Comparison of ENCODE assay signal across 1 cellular context in genomic region chr14:50230601-50231474, GRCh38.
A peak's percentile ranks its signal among the peaks of the same experiment; 100 is the strongest.
TF ChIP-seq lines count a peak whose summit lies in the region.

No MANE protein-coding gene starts in this region.

TF ChIP-seq in HepG2, 621 proteins besides CTCF, POLR2A, EP300 and RAD21 (continued from another document and continues in another):
- TF ChIP-seq, protein P1, sequence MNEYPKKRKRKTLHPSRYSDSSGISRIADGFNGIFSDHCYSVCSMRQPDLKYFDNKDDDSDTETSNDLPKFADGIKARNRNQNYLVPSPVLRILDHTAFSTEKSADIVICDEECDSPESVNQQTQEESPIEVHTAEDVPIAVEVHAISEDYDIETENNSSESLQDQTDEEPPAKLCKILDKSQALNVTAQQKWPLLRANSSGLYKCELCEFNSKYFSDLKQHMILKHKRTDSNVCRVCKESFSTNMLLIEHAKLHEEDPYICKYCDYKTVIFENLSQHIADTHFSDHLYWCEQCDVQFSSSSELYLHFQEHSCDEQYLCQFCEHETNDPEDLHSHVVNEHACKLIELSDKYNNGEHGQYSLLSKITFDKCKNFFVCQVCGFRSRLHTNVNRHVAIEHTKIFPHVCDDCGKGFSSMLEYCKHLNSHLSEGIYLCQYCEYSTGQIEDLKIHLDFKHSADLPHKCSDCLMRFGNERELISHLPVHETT (CRISPR knock-in tag; conservative IDR thresholded peaks at IDR 0.05): no peak
- TF ChIP-seq MXI1 (IDR thresholded peaks at IDR 0.05; ENCODE audit: borderline replicate concordance, low read depth, low read length) (no peak), ZNF660 (CRISPR knock-in tag; IDR thresholded peaks at IDR 0.05; ENCODE audit: borderline replicate concordance, low read depth) (no peak), BCL6 (CRISPR knock-in tag; IDR thresholded peaks at IDR 0.05) (no peak), ZNF431 (CRISPR knock-in tag; IDR thresholded peaks at IDR 0.05; ENCODE audit: borderline replicate concordance, low read depth) (no peak), DNMT3B (CRISPR knock-in tag; conservative IDR thresholded peaks at IDR 0.05) (no peak), MED1 (CRISPR knock-in tag; IDR thresholded peaks at IDR 0.05) (no peak), EEA1 (CRISPR knock-in tag; IDR thresholded peaks at IDR 0.05; ENCODE audit: borderline replicate concordance) (no peak), NCOR1 (IDR thresholded peaks at IDR 0.05; ENCODE audit: borderline replicate concordance, low read length) (no peak), ZNF850 (CRISPR knock-in tag; conservative IDR thresholded peaks at IDR 0.05) (no peak), MEF2D (CRISPR knock-in tag; IDR thresholded peaks at IDR 0.05) (no peak), ZNF549 (CRISPR knock-in tag; IDR thresholded peaks at IDR 0.05) (no peak), MYNN (CRISPR knock-in tag; IDR thresholded peaks at IDR 0.05; ENCODE audit: low read depth) (no peak), RFX1 (IDR thresholded peaks at IDR 0.05) (no peak), ZNF772 (CRISPR knock-in tag; IDR thresholded peaks at IDR 0.05) (no peak), ZNF562 (CRISPR knock-in tag; IDR thresholded peaks at IDR 0.05; ENCODE audit: borderline replicate concordance) (no peak), NPAS2 (CRISPR knock-in tag; IDR thresholded peaks at IDR 0.05; ENCODE audit: borderline replicate concordance) (no peak), SKI (IDR thresholded peaks at IDR 0.05; ENCODE audit: partially characterized antibody) (no peak), RARA (CRISPR knock-in tag; IDR thresholded peaks at IDR 0.05) (peak; percentile 8; the same call in 1 of the 2 replicates), MAX (IDR thresholded peaks at IDR 0.05) (0 out of 2 replicates have a peak, but pooled peaks have one; percentile 17), ISL2 (CRISPR knock-in tag; IDR thresholded peaks at IDR 0.05) (no peak), ZNF557 (CRISPR knock-in tag; IDR thresholded peaks at IDR 0.05) (no peak), BHLHE40 (IDR thresholded peaks at IDR 0.05; ENCODE audit: low read length) (no peak), JDP2 (CRISPR knock-in tag; IDR thresholded peaks at IDR 0.05; ENCODE audit: borderline replicate concordance) (no peak), BRF2 (CRISPR knock-in tag; IDR thresholded peaks at IDR 0.05) (no peak), IRF9 (CRISPR knock-in tag; IDR thresholded peaks at IDR 0.05; ENCODE audit: borderline replicate concordance) (no peak; the same call in 1 of the 2 replicates), GATAD1 (CRISPR knock-in tag; IDR thresholded peaks at IDR 0.05) (no peak), ZNF816 (CRISPR knock-in tag; IDR thresholded peaks at IDR 0.05; ENCODE audit: borderline replicate concordance) (0 out of 2 replicates have a peak, but pooled peaks have one; percentile 55), ZNF781 (CRISPR knock-in tag; IDR thresholded peaks at IDR 0.05; ENCODE audit: borderline replicate concordance, not compliant biosample characterization) (no peak), NCOA5 (CRISPR knock-in tag; IDR thresholded peaks at IDR 0.05) (no peak), U2AF2 (IDR thresholded peaks at IDR 0.05; ENCODE audit: low read depth, low read length) (no peak), NR0B2 (CRISPR knock-in tag; IDR thresholded peaks at IDR 0.05) (no peak), ZSCAN20 (CRISPR knock-in tag; IDR thresholded peaks at IDR 0.05; ENCODE audit: borderline replicate concordance) (no peak), ZMYM2 (CRISPR knock-in tag; IDR thresholded peaks at IDR 0.05) (no peak), ZNF275 (CRISPR knock-in tag; IDR thresholded peaks at IDR 0.05; ENCODE audit: borderline replicate concordance) (no peak), PHF8 (CRISPR knock-in tag; IDR thresholded peaks at IDR 0.05) (peak; percentile 8; the same call in 1 of the 2 replicates), UBTF (CRISPR knock-in tag; IDR thresholded peaks at IDR 0.05) (no peak), ZNF414 (CRISPR knock-in tag; IDR thresholded peaks at IDR 0.05) (no peak), ZNF709 (CRISPR knock-in tag; IDR thresholded peaks at IDR 0.05) (no peak)
- TF ChIP-seq, protein P2, sequence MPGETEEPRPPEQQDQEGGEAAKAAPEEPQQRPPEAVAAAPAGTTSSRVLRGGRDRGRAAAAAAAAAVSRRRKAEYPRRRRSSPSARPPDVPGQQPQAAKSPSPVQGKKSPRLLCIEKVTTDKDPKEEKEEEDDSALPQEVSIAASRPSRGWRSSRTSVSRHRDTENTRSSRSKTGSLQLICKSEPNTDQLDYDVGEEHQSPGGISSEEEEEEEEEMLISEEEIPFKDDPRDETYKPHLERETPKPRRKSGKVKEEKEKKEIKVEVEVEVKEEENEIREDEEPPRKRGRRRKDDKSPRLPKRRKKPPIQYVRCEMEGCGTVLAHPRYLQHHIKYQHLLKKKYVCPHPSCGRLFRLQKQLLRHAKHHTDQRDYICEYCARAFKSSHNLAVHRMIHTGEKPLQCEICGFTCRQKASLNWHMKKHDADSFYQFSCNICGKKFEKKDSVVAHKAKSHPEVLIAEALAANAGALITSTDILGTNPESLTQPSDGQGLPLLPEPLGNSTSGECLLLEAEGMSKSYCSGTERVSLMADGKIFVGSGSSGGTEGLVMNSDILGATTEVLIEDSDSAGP (CRISPR knock-in tag; IDR thresholded peaks at IDR 0.05; ENCODE audit: borderline replicate concordance): no peak
- TF ChIP-seq, protein P3, sequence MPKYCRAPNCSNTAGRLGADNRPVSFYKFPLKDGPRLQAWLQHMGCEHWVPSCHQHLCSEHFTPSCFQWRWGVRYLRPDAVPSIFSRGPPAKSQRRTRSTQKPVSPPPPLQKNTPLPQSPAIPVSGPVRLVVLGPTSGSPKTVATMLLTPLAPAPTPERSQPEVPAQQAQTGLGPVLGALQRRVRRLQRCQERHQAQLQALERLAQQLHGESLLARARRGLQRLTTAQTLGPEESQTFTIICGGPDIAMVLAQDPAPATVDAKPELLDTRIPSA (CRISPR knock-in tag; IDR thresholded peaks at IDR 0.05; ENCODE audit: borderline replicate concordance): no peak
- TF ChIP-seq, protein P4, sequence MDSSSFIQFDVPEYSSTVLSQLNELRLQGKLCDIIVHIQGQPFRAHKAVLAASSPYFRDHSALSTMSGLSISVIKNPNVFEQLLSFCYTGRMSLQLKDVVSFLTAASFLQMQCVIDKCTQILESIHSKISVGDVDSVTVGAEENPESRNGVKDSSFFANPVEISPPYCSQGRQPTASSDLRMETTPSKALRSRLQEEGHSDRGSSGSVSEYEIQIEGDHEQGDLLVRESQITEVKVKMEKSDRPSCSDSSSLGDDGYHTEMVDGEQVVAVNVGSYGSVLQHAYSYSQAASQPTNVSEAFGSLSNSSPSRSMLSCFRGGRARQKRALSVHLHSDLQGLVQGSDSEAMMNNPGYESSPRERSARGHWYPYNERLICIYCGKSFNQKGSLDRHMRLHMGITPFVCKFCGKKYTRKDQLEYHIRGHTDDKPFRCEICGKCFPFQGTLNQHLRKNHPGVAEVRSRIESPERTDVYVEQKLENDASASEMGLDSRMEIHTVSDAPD (CRISPR knock-in tag; IDR thresholded peaks at IDR 0.05): no peak
- TF ChIP-seq, protein P5, sequence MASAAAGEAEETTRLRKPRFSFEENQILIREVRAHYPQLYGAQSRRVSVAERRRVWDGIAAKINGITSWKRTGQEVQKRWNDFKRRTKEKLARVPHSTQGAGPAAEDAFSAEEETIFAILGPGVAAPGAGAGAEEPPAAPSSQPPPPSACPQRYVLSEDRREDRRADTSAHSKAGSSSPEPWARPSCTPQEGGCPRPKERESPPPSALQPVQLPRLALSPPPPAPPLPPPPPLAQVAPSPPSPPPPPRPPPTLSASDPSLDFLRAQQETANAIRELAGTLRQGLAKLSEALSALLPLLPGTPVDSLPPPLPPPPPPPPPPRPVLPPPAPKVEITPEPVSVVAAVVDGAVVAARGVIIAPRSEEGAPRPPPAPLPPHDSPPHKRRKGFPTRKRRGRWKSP (CRISPR knock-in tag; IDR thresholded peaks at IDR 0.05): no peak; the same call in 1 of the 2 replicates
- TF ChIP-seq, protein P6, sequence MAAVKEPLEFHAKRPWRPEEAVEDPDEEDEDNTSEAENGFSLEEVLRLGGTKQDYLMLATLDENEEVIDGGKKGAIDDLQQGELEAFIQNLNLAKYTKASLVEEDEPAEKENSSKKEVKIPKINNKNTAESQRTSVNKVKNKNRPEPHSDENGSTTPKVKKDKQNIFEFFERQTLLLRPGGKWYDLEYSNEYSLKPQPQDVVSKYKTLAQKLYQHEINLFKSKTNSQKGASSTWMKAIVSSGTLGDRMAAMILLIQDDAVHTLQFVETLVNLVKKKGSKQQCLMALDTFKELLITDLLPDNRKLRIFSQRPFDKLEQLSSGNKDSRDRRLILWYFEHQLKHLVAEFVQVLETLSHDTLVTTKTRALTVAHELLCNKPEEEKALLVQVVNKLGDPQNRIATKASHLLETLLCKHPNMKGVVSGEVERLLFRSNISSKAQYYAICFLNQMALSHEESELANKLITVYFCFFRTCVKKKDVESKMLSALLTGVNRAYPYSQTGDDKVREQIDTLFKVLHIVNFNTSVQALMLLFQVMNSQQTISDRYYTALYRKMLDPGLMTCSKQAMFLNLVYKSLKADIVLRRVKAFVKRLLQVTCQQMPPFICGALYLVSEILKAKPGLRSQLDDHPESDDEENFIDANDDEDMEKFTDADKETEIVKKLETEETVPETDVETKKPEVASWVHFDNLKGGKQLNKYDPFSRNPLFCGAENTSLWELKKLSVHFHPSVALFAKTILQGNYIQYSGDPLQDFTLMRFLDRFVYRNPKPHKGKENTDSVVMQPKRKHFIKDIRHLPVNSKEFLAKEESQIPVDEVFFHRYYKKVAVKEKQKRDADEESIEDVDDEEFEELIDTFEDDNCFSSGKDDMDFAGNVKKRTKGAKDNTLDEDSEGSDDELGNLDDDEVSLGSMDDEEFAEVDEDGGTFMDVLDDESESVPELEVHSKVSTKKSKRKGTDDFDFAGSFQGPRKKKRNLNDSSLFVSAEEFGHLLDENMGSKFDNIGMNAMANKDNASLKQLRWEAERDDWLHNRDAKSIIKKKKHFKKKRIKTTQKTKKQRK (IDR thresholded peaks at IDR 0.05; ENCODE audit: low read length): no peak
